Comparison of ENCODE assay signal across 15 cellular contexts in genomic region chr19:31147234-31147633, GRCh38.
A peak's percentile ranks its signal among the peaks of the same experiment; 100 is the strongest.
DNase-seq lines count a peak whose midpoint lies in the region; ATAC-seq and TF ChIP-seq lines count a peak whose summit lies in the region.
"Had no signal": no experiment of that assay in that cellular context is flagged by ENCODE, and none has a peak within 500 bp of the region (broad histone marks: within the 10 kb centered on the region; RNA-seq: fewer than 3 reads in every experiment).

No MANE protein-coding gene starts in this region.

- H3K4me2 ChIP-seq in BLaER1 (peak overlapping the region; percentile 59), neuronal stem cell (ENCODE audit: insufficient read depth, low read length, poor library complexity, severe bottlenecking) (no peak overlapping the region)
- H3K4me2 ChIP-seq: A549 had no signal

- H3K9ac ChIP-seq in BLaER1 (no peak overlapping the region), neuronal stem cell (ENCODE audit: low read depth, low read length, poor library complexity) (no peak overlapping the region)

- no peak overlapping the region for H3K23ac ChIP-seq in neuronal stem cell (ENCODE audit: low read depth, low read length, poor library complexity)

- H2AK5ac ChIP-seq in neuronal stem cell (ENCODE audit: low read depth, low read length), result peak overlapping the region; percentile 42

- no peak for TF ChIP-seq CTCF in HEK293 (tag by site-specific recombination; IDR thresholded peaks at IDR 0.05)

- H4K20me1 ChIP-seq in BLaER1, result no peaks in the 10 kb centered on the region

- H4K91ac ChIP-seq in neuronal stem cell (ENCODE audit: low read depth, low read length, poor library complexity), result no peak overlapping the region

- no peak overlapping the region for H3K14ac ChIP-seq in neuronal stem cell (ENCODE audit: low read length)

- H3K36me3 ChIP-seq in BLaER1 (no peaks in the 10 kb centered on the region), HEK293 (ENCODE audit: control insufficient read depth in 2 of 2, insufficient read depth in 1 of 2, low read length in 2 of 2) (no peaks in the 10 kb centered on the region), neuronal stem cell (replicated peaks in 1 of 2; ENCODE audit: control insufficient read depth in 2 of 2, insufficient read depth in 2 of 2, low read length in 2 of 2) (no peaks in the 10 kb centered on the region)

- H3K4me1 ChIP-seq in BLaER1 (peaks cover 15% of the 10 kb centered on the region), HEK293 (ENCODE audit: control insufficient read depth, insufficient read depth, low read length) (no peaks in the 10 kb centered on the region), neuronal stem cell (ENCODE audit: control insufficient read depth in 2 of 2, insufficient read depth in 1 of 2, low read depth in 1 of 2, low read length in 2 of 2) (no peaks in the 10 kb centered on the region)
- H3K4me1 ChIP-seq: A549, Caco-2 had no signal

- no CpG with 5 or more reads among the region's 2 CpGs for WGBS in neuronal stem cell (ENCODE audit: extremely low coverage in 2 of 2, insufficient read length in 2 of 2, insufficient replicate concordance in 1 of 2), 2 donors

- CTCF ChIA-PET in HEK293 (lab: Yijun Ruan, JAX), result interaction anchor here (0.6 kb wide), 1 partner anchor 481 kb away, joined by 3 read pairs; no protein-coding TSS in a partner anchor

- no peak overlapping the region for H3K4ac ChIP-seq in neuronal stem cell (ENCODE audit: low read length)

- H3K27ac ChIP-seq in BLaER1 (no peak overlapping the region), HEK293 (ENCODE audit: extremely low read depth, low read depth, low read length) (no peak overlapping the region), neuronal stem cell (replicated peaks; ENCODE audit: low read length) (no peak overlapping the region)
- H3K27ac ChIP-seq: 22Rv1, A549, C4-2B had no signal

- H4K8ac ChIP-seq in neuronal stem cell (ENCODE audit: low read depth, low read length), result no peak overlapping the region

- H3K9me3 ChIP-seq in BLaER1, result no peaks in the 10 kb centered on the region
- H3K9me3 ChIP-seq in HEK293 (ENCODE audit: control insufficient read depth, insufficient read depth, low read depth, low read length), result no peaks in the 10 kb centered on the region
- H3K9me3 ChIP-seq in neuronal stem cell (replicated peaks in 1 of 2; ENCODE audit: control insufficient read depth in 2 of 2, insufficient read depth in 1 of 2, low read depth in 1 of 2, low read length in 2 of 2), result no peaks in the 10 kb centered on the region
- H3K9me3 ChIP-seq: A549, Caco-2 had no signal

- H2BK15ac ChIP-seq in neuronal stem cell (ENCODE audit: low read length), result no peak overlapping the region

- H3K27me3 ChIP-seq in BLaER1 (no peaks in the 10 kb centered on the region), neuronal stem cell (ENCODE audit: control insufficient read depth in 3 of 3, insufficient read depth in 3 of 3, low read depth in 1 of 3, low read length in 3 of 3) (peaks cover 0 to 2% (median 0%) of the 10 kb centered on the region in 3 experiments)

- H3K18ac ChIP-seq in neuronal stem cell (ENCODE audit: low read length), result peak overlapping the region; percentile 39

- POLR2A ChIA-PET in HEK293 (lab: Yijun Ruan, JAX), result no interaction called here

- ATAC-seq in HG03135 (IDR thresholded peaks at IDR 0.05; ENCODE audit: unreplicated experiment), result no peak
- ATAC-seq: A549; CD8-positive, alpha-beta T cell had no signal

- no peaks in the 10 kb centered on the region for H3K79me1 ChIP-seq in neuronal stem cell (ENCODE audit: low read depth, low read length)

- DNase-seq in neuronal stem cell (ENCODE audit: low spot score) (no peak), SKM-1 treated with dmso at 0.1 percent for 144 hours (lab: John Stamatoyannopoulos, UW; ENCODE audit: unreplicated experiment) (no peak)
- DNase-seq: AML-193; Caco-2; Calu3; CD4-positive, alpha-beta T cell; CD8-positive, alpha-beta T cell; DMS79 treated with DMSO at 0.1 percent for 48 hours; GF-D8 had no signal

- H3K4me3 ChIP-seq in BLaER1 (no peak overlapping the region), HEK293 (ENCODE audit: low read depth, low read length) (no peak overlapping the region), neuronal stem cell (ENCODE audit: low read length in 2 of 2) (no peak overlapping the region)
- H3K4me3 ChIP-seq: A549 had no signal

- H2BK120ac ChIP-seq in neuronal stem cell (ENCODE audit: low read depth, low read length), result no peak overlapping the region

- H2BK5ac ChIP-seq in neuronal stem cell (ENCODE audit: low read length), result no peak overlapping the region

- H2AFZ ChIP-seq in neuronal stem cell (ENCODE audit: low read length), result no peak overlapping the region

- no peak overlapping the region for H2BK12ac ChIP-seq in neuronal stem cell (ENCODE audit: low read length)

TF ChIP-seq in HEK293, 187 proteins besides CTCF, POLR2A, EP300 and RAD21:
- TF ChIP-seq ZBTB44 (tag by site-specific recombination; IDR thresholded peaks at IDR 0.05) (no peak), ZBTB48 (tag by site-specific recombination; IDR thresholded peaks at IDR 0.05) (no peak), ZSCAN18 (tag by site-specific recombination; IDR thresholded peaks at IDR 0.05) (no peak), ZIC2 (tag by site-specific recombination; IDR thresholded peaks at IDR 0.05) (peak; percentile 51; the same call in 1 of the 2 replicates), KLF17 (tag by site-specific recombination; IDR thresholded peaks at IDR 0.05) (no peak), ZNF658 (tag by site-specific recombination; IDR thresholded peaks at IDR 0.05) (no peak), GLIS2 (tag by site-specific recombination; IDR thresholded peaks at IDR 0.05) (no peak), HOXD13 (CRISPR knock-in tag; IDR thresholded peaks at IDR 0.05; ENCODE audit: borderline replicate concordance) (no peak)
